ENCODE assay signal across 8 cellular contexts in the genomic region with DNA sequence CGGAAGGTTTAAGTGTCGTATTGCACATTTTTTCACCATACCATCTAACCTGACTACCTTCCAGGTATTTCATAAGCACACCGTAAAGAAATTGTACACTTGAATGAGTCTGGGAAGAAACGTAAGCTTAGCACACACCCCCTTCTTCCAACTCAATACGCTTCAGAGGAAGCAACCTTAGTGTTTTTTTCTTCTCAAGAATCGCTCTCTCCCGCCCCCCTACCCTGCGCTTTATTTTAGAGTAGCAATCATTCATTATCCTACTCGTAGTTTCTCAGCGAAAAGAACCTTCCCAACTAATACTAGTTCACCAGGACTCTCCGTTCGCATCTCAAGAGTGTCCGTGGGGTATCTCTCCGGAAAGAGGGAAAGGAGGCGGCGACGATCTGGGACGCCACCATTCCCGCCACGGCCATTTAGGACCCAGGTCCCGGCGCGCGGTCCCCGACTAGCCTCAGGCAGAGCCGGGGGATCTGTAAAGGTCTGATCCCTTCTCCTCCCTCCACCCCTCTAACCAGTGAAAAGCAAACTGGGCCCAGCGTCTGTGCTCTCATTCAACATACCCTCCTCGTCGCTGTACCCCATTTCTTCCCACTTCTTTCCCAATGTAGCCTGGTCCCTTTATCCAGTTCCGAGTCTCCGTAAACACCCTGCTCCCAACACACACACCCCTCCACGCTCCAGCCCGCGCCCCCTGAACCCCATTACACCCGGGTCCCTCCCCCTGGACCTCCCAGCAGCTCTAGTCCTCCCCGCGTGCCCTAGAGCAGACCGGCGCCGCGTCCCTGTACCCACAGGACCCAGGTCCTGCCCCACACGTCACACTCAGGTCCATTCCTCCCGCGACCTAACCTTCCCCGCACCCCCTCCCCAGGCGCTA. TPM values are rescaled to one million over a fixed set of nuclear protein-coding genes. Genes with fewer than 3 reads are reported as not detected.
DNase-seq lines count a peak whose midpoint lies in the region; ATAC-seq and TF ChIP-seq lines count a peak whose summit lies in the region.

No MANE protein-coding gene starts in this region.

- ATAC-seq in GM19397 (IDR thresholded peaks at IDR 0.05; ENCODE audit: unreplicated experiment) (peak; percentile 40), HG03521 (IDR thresholded peaks at IDR 0.05; ENCODE audit: unreplicated experiment) (peak; percentile 46)

- H3K27me3 ChIP-seq in SU-DHL-6 (ENCODE audit: low read length) (no peaks in the 10 kb centered on the region), mucosa of rectum (ENCODE audit: control insufficient read depth in 2 of 2, insufficient read depth in 2 of 2, low read length in 2 of 2) (no peaks in the 10 kb centered on the region)

- H4K20me1 ChIP-seq in SU-DHL-6 (ENCODE audit: low read depth, low read length): no peaks in the 10 kb centered on the region

- no peaks in the 10 kb centered on the region for H3K9me2 ChIP-seq in SU-DHL-6 (replicated peaks; ENCODE audit: insufficient read depth, low read length)

- H3K9ac ChIP-seq in SU-DHL-6 (ENCODE audit: low read length) (peak overlapping the region; percentile 80), mucosa of rectum (ENCODE audit: low read depth in 1 of 2, low read length in 2 of 2) (peak overlapping the region; percentile 72 to 92)

- DNase-seq in DMS79 (lab: John Stamatoyannopoulos, UW) (peak; percentile 37), erythroblast (lab: John Stamatoyannopoulos, UW) (peak; percentile 66 to 69)
- DNase-seq in effector CD4-positive, alpha-beta T cell: no peak

- TF ChIP-seq CTCF in SU-DHL-6 (IDR thresholded peaks at IDR 0.05; ENCODE audit: insufficient read depth, low read length, poor library complexity, severe bottlenecking): no peak

- H3K27ac ChIP-seq in SU-DHL-6 (ENCODE audit: low read depth, low read length): no peak overlapping the region
- peak overlapping the region; percentile 77 to 88 for H3K27ac ChIP-seq in mucosa of rectum (ENCODE audit: low read depth in 2 of 2, low read length in 2 of 2)
- H3K27ac ChIP-seq in urinary bladder (ENCODE audit: low read depth): peak overlapping the region; percentile 62

- WGBS in urinary bladder: under 1% methylated on average over 46 of the region's 46 CpGs

- H2AFZ ChIP-seq in SU-DHL-6 (ENCODE audit: low read depth, low read length, severe bottlenecking): peak overlapping the region; percentile 91

- H3K36me3 ChIP-seq in SU-DHL-6 (ENCODE audit: low read length) (no peaks in the 10 kb centered on the region), mucosa of rectum (ENCODE audit: control insufficient read depth in 2 of 2, insufficient read depth in 2 of 2, low read length in 2 of 2) (no peaks in the 10 kb centered on the region), urinary bladder (ENCODE audit: insufficient read depth) (no peaks in the 10 kb centered on the region)

- peaks cover 4% of the 10 kb centered on the region; the same call in 1 of the 2 replicates for H3F3A ChIP-seq in SU-DHL-6 (ENCODE audit: insufficient read depth)

- no peak for TF ChIP-seq POLR2A in erythroblast (IDR thresholded peaks at IDR 0.05; ENCODE audit: low read length)

- peak overlapping the region; percentile 76 for H3K4me3 ChIP-seq in SU-DHL-6 (ENCODE audit: insufficient read depth, low read length, poor library complexity, severe bottlenecking)
- H3K4me3 ChIP-seq in mucosa of rectum (ENCODE audit: low read length in 2 of 2): peak overlapping the region; percentile 83 to 98
- peak overlapping the region; percentile 92 for H3K4me3 ChIP-seq in urinary bladder (ENCODE audit: low read depth, low read length)

- H3K4me1 ChIP-seq in mucosa of rectum (ENCODE audit: control insufficient read depth in 2 of 2, insufficient read depth in 2 of 2, low read length in 2 of 2) (peaks cover 10 to 22% of the 10 kb centered on the region in 2 donors), urinary bladder (ENCODE audit: insufficient read depth) (no peaks in the 10 kb centered on the region)

- no peaks in the 10 kb centered on the region for H3K79me2 ChIP-seq in SU-DHL-6 (ENCODE audit: insufficient read depth, low read length)

- H3K9me3 ChIP-seq in SU-DHL-6 (ENCODE audit: insufficient read depth, low read length) (no peaks in the 10 kb centered on the region), mucosa of rectum (ENCODE audit: control insufficient read depth in 2 of 2, low read length in 2 of 2) (no peaks in the 10 kb centered on the region)

- H3K4me2 ChIP-seq in SU-DHL-6 (ENCODE audit: low read depth, low read length, poor library complexity, severe bottlenecking): peak overlapping the region; percentile 95

RNA-seq across cellular contexts. Expression of a gene that starts 16.0 kb away (rescaled TPM):
- 11.5 TPM for total RNA-seq in urinary bladder
- polyA plus RNA-seq in urinary bladder: 0.68 TPM

RNA-seq across cellular contexts. Expression of a gene that starts 30.6 kb away (rescaled TPM):
- 0.79 TPM for total RNA-seq in urinary bladder
- 0.06 TPM for polyA plus RNA-seq in urinary bladder

RNA-seq across cellular contexts. Expression of a gene that starts 34.1 kb away (rescaled TPM):
- 26.4 TPM for total RNA-seq in urinary bladder
- polyA plus RNA-seq in urinary bladder: 23.8 TPM
